ENCODE assay signal across 12 cellular contexts in the genomic region with DNA sequence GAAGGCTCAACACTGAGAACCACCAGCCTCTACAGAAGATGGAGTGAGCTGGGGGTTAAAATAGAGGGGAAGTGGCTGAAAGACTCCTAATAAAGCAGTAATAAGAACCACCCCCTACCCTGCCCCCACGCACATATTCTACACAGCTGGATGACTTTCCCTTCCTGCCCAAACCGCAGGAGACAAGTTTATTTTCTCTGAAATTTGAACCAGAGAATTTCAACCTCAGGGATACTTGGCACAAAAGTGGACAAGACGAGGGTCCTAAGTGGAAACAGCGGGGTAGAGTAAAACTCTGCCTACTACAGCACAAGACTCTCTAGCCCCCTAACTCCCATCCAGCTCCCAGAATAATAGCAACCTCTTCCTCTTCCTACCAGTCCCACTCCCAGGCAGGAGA. TPM values are rescaled to one million over a fixed set of nuclear protein-coding genes. Genes with fewer than 3 reads are reported as not detected.
DNase-seq lines count a peak whose midpoint lies in the region; ATAC-seq and TF ChIP-seq lines count a peak whose summit lies in the region.
"Had no signal": no experiment of that assay in that cellular context is flagged by ENCODE, and none has a peak within 500 bp of the region (broad histone marks: within the 10 kb centered on the region; RNA-seq: fewer than 3 reads in every experiment).

No MANE protein-coding gene starts in this region.

- H2AFZ ChIP-seq in GM23248: peak overlapping the region; percentile 18; the same call in 1 of the 2 replicates

- H4K20me1 ChIP-seq in GM23248 (ENCODE audit: insufficient read depth): no peaks in the 10 kb centered on the region

- no peaks in the 10 kb centered on the region for H3K27me3 ChIP-seq in GM23248 (replicated peaks; ENCODE audit: insufficient read depth)
- H3K27me3 ChIP-seq: Peyer's patch had no signal

- peaks cover 13% of the 10 kb centered on the region for H3K4me1 ChIP-seq in GM23248 (ENCODE audit: insufficient read depth)

- H3K4me2 ChIP-seq in GM23248 (ENCODE audit: unreplicated experiment): peak overlapping the region; percentile 58

- in situ Hi-C loops in GM23248 (cut with MboI): no loop called here

- H3K4me3 ChIP-seq in GM23248 (no peak overlapping the region), foreskin fibroblast (ENCODE audit: low read depth in 1 of 2, low read length in 2 of 2) (peak overlapping the region in 1 of 2 donors; percentile 38)
- H3K4me3 ChIP-seq: Peyer's patch had no signal

- no peak for TF ChIP-seq CTCF in VCaP (conservative IDR thresholded peaks at IDR 0.05)
- TF ChIP-seq CTCF in foreskin fibroblast (IDR thresholded peaks at IDR 0.05; ENCODE audit: low read depth, low read length): no peak

- no peak overlapping the region for H3K9ac ChIP-seq in GM23248

- H3K9me2 ChIP-seq in GM23248 (ENCODE audit: insufficient read depth): no peaks in the 10 kb centered on the region

- WGBS in GM23248 (ENCODE audit: low coverage in 1 of 2, low lambda C conversion rate in 2 of 2, missing lambda C conversion rate in 2 of 2), 2 experiments: 31 to 35% methylated on average over 4 of the region's 4 CpGs

- no peaks in the 10 kb centered on the region for H3F3A ChIP-seq in GM23248 (ENCODE audit: insufficient read depth)

- peaks cover 8% of the 10 kb centered on the region for H3K36me3 ChIP-seq in GM23248 (ENCODE audit: low read depth)

- H3K9me3 ChIP-seq in GM23248 (ENCODE audit: low read depth): no peaks in the 10 kb centered on the region
- H3K9me3 ChIP-seq: Peyer's patch had no signal

- DNase-seq in GM23248 (peak; percentile 39), foreskin fibroblast (peak; percentile 41 to 66), smooth muscle cell of the brain vasculature (ENCODE audit: low read depth, low spot score) (peak; percentile 65), GDM1 (lab: John Stamatoyannopoulos, UW) (no peak), occipital lobe (lab: John Stamatoyannopoulos, UW) (no peak)
- DNase-seq: activated T-cell treated with anti-CD3 and anti-CD28 coated beads, Interleukin-2, amount 50 U/mL, for 1 hour; central memory CD4-positive, alpha-beta T cell; DMS53 had no signal

- no peaks in the 10 kb centered on the region for H3K79me2 ChIP-seq in GM23248 (ENCODE audit: insufficient read depth)

- ATAC-seq in HG03469 (IDR thresholded peaks at IDR 0.05; ENCODE audit: unreplicated experiment): no peak
- ATAC-seq in GM21528 (IDR thresholded peaks at IDR 0.05; ENCODE audit: low FRiP score, unreplicated experiment): no peak

- H3K27ac ChIP-seq in GM23248 (no peak overlapping the region; the same call in 1 of the 2 replicates), VCaP (peak overlapping the region; percentile 94)
- H3K27ac ChIP-seq: Peyer's patch had no signal

RNA-seq across cellular contexts. Expression of a gene that starts 28.4 kb away (rescaled TPM):
- total RNA-seq in GM23248 (2014; rRNA removed; shearing (Covaris generic)): 8.1 and 9.2 TPM in 2 replicates
- polyA plus RNA-seq in GM23248 (2016; fragmentation: Nextera tagmentation; extraction: Ambion mirVana): 3.5 and 3.8 TPM in 2 replicates
- total RNA-seq in occipital lobe: 21.5 TPM

Comparison
In these comparisons a context has a peak if more than half of its experiments do, and no peak if none do; other contexts are left out.
1. DNase-seq: peak in GM23248 (single experiment), foreskin fibroblast (2 of 2) and smooth muscle cell of the brain vasculature (single experiment); none in GDM1 (single experiment) and occipital lobe (single experiment).